22 cellular contexts compared by ENCODE assay signal in genomic region chr18:10168477-10168876, GRCh38.
"Had no signal": no experiment of that assay in that cellular context is flagged by ENCODE, and none has a peak within 500 bp of the region (broad histone marks: within the 10 kb centered on the region; RNA-seq: fewer than 3 reads in every experiment).

No MANE protein-coding gene starts in this region.

- H3K9me3 ChIP-seq: prostate gland, testis, uterus had no signal

- H3K4me3 ChIP-seq: neural progenitor cell, prostate gland, testis, uterus had no signal

- ATAC-seq: activated CD8-positive, alpha-beta T cell treated with anti-CD3 and anti-CD28 coated beads, Interleukin-2, amount 10 ng/mL, durations not matched to agents 7 days and 5 days; activated naive CD8-positive, alpha-beta T cell treated with anti-CD3 and anti-CD28 coated beads, Interleukin-2, amount 50 U/mL, for 24 hours; left colon; stimulated activated naive B cell treated with anti-CD40 and anti-IgM and Interleukin-4, amounts not matched to agents 10 μg/mL and 1 μg/mL and 100 μg/mL, for 72 hours had no signal

- H3K27me3 ChIP-seq: foreskin keratinocyte, neural progenitor cell, testis, uterus had no signal

- DNase-seq: activated CD4-positive, alpha-beta T cell treated with anti-CD3 and anti-CD28 coated beads, Interleukin-2, amount 10 ng/mL, durations not matched to agents 7 days and 5 days; activated CD4-positive, CD25-positive, alpha-beta regulatory T cell treated with anti-CD3 and anti-CD28 coated beads, Interleukin-2, amount 50 U/mL, for 72 hours; activated CD8-positive, alpha-beta T cell treated with anti-CD3 and anti-CD28 coated beads, Interleukin-2, amount 10 ng/mL, durations not matched to agents 7 days and 5 days; activated gamma-delta T cell; activated naive CD4-positive, alpha-beta T cell treated with anti-CD3 and anti-CD28 coated beads, Interleukin-2, amount 50 U/mL, for 16 hours; activated naive CD8-positive, alpha-beta T cell treated with anti-CD3 and anti-CD28 coated beads, Interleukin-2, amount 50 U/mL, for 24 hours; anterior cingulate cortex; caudate nucleus; effector CD4-positive, alpha-beta T cell; erythroblast; left colon; mesendoderm; naive B cell; stimulated activated CD4-positive, alpha-beta T cell treated with anti-CD3 and anti-CD28 coated beads, Interleukin-2, amount 100 ng/mL, for 48 hours; stimulated activated CD8-positive, alpha-beta memory T cell treated with anti-CD3 and anti-CD28 coated beads, Interleukin-4, amount 100 ng/mL, for 48 hours; stimulated activated naive B cell treated with anti-CD40 and anti-IgM and Interleukin-4, amounts not matched to agents 10 μg/mL and 1 μg/mL and 100 μg/mL, for 72 hours; testis; trophoblast cell; uterus had no signal

- H3K36me3 ChIP-seq: neural progenitor cell, prostate gland, uterus had no signal
